ENCODE assay signal across 22 cellular contexts in the genomic region with DNA sequence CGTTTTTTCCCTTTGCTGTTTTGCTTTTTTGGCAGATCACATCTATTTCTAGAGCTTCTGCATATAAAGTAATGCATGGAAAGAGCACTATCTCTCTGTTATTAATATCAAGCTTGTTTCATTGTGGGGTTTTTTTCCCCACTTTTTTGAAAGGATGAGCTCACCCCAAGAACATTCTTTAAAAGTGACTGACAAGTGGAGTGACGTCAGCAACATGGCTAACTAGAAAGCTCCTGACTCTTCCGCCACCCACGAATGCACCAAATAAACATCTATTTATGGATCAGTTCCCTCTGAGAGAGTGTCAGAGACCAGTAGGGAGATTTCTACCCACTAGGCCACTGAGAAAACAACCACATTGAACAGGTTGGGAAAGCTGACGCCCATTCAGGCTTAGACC.
DNase-seq lines count a peak whose midpoint lies in the region; ATAC-seq and TF ChIP-seq lines count a peak whose summit lies in the region.
"Had no signal": no experiment of that assay in that cellular context is flagged by ENCODE, and none has a peak within 500 bp of the region (broad histone marks: within the 10 kb centered on the region; RNA-seq: fewer than 3 reads in every experiment).

No MANE protein-coding gene starts in this region.

- H2AFZ ChIP-seq in mesenchymal stem cell (ENCODE audit: low read depth, low read length), result no peak overlapping the region

- no peak overlapping the region for H3K27ac Mint-ChIP-seq in natural killer cell
- H3K27ac Mint-ChIP-seq: CD4-positive, alpha-beta memory T cell; CD4-positive, CD25-positive, alpha-beta regulatory T cell; CD8-positive, alpha-beta memory T cell had no signal

- no peak overlapping the region for H4K8ac ChIP-seq in mesenchymal stem cell (ENCODE audit: low read length)

- H3K27ac ChIP-seq in mesenchymal stem cell (ENCODE audit: low read length, poor library complexity, severe bottlenecking), result no peak overlapping the region
- H3K27ac ChIP-seq: BLaER1 had no signal

- no peak overlapping the region for H3K9ac ChIP-seq in mesenchymal stem cell (ENCODE audit: low read length)
- H3K9ac ChIP-seq: BLaER1 had no signal

- no peak overlapping the region for H2AK5ac ChIP-seq in mesenchymal stem cell (ENCODE audit: low read length, severe bottlenecking)

- H3K14ac ChIP-seq in mesenchymal stem cell (ENCODE audit: low read length in 2 of 2), result no peak overlapping the region

- 69% methylated on average over 4 of the region's 5 CpGs for WGBS in mesenchymal stem cell

- no peak overlapping the region for H2BK5ac ChIP-seq in mesenchymal stem cell (ENCODE audit: low read depth, low read length, poor library complexity, severe bottlenecking)

- no peak overlapping the region for H2BK120ac ChIP-seq in mesenchymal stem cell (ENCODE audit: low read depth, low read length)

- H3K4me1 ChIP-seq in mesenchymal stem cell (ENCODE audit: control insufficient read depth, insufficient read depth, low read depth, low read length), result no peaks in the 10 kb centered on the region
- H3K4me1 ChIP-seq: BE2C, BLaER1 had no signal

- DNase-seq in Daoy (ENCODE audit: low read depth) (peak; percentile 10), HCEC 1CT (peak; percentile 7), mesenchymal stem cell (peak; percentile 11), natural killer cell (no peak), HuH-7.5 (ENCODE audit: low spot score) (no peak), NCI-H345 treated with DMSO at 0.1 percent for 48 hours (lab: John Stamatoyannopoulos, UW; ENCODE audit: unreplicated experiment) (no peak)
- DNase-seq: 8988T; ACHN; BE2C; C1 segment of cervical spinal cord; CD4-positive, alpha-beta memory T cell; CD4-positive, CD25-positive, alpha-beta regulatory T cell; CD8-positive, alpha-beta memory T cell; COR-L47; DMS 273 treated with DMSO at 0.1 percent for 48 hours; DMS153; DMS53; DMS79; DND-41; GF-D8 had no signal

- no peak for TF ChIP-seq CTCF in natural killer cell (IDR thresholded peaks at IDR 0.05)

- intact Hi-C loops in natural killer cell (cut with micrococcal nuclease), result no loop called here

- H2BK12ac ChIP-seq in mesenchymal stem cell (ENCODE audit: low read length in 2 of 2), result no peak overlapping the region

- no peaks in the 10 kb centered on the region for H3K27me3 Mint-ChIP-seq in natural killer cell (ENCODE audit: low read depth in 2 of 2)
- H3K27me3 Mint-ChIP-seq: CD4-positive, CD25-positive, alpha-beta regulatory T cell; CD8-positive, alpha-beta memory T cell had no signal

- H3K4me3 ChIP-seq in mesenchymal stem cell (ENCODE audit: insufficient read depth in 1 of 2, low read depth in 1 of 2, low read length in 2 of 2), result no peak overlapping the region
- H3K4me3 ChIP-seq: BLaER1 had no signal

- no peak overlapping the region for H3K18ac ChIP-seq in mesenchymal stem cell (ENCODE audit: low read depth in 1 of 2, low read length in 2 of 2)

- H4K91ac ChIP-seq in mesenchymal stem cell (ENCODE audit: low read length), result no peak overlapping the region

- no peak overlapping the region for H3K4me3 Mint-ChIP-seq in natural killer cell
- H3K4me3 Mint-ChIP-seq: CD14-positive monocyte; CD4-positive, alpha-beta memory T cell; CD4-positive, CD25-positive, alpha-beta regulatory T cell; CD8-positive, alpha-beta memory T cell had no signal

- H3K36me3 ChIP-seq in mesenchymal stem cell (ENCODE audit: control insufficient read depth in 1 of 2, insufficient read depth in 2 of 2, low read depth in 1 of 2, low read length in 2 of 2), result no peaks in the 10 kb centered on the region
- H3K36me3 ChIP-seq: BE2C, BLaER1 had no signal

- H3K27me3 ChIP-seq in mesenchymal stem cell (ENCODE audit: control insufficient read depth in 1 of 2, insufficient read depth in 1 of 2, low read length in 2 of 2), result no peaks in the 10 kb centered on the region
- H3K27me3 ChIP-seq: BE2C, BLaER1 had no signal

- no peak overlapping the region for H3K4ac ChIP-seq in mesenchymal stem cell (ENCODE audit: low read depth in 1 of 2, low read length in 2 of 2)

- H3K4me1 Mint-ChIP-seq in natural killer cell, result no peaks in the 10 kb centered on the region
- H3K4me1 Mint-ChIP-seq: CD14-positive monocyte; CD4-positive, alpha-beta memory T cell; CD4-positive, CD25-positive, alpha-beta regulatory T cell; CD8-positive, alpha-beta memory T cell had no signal

- H3K23ac ChIP-seq in mesenchymal stem cell (ENCODE audit: low read length in 2 of 2), result no peak overlapping the region

- no peaks in the 10 kb centered on the region for H3K79me1 ChIP-seq in mesenchymal stem cell (replicated peaks; ENCODE audit: low read length, poor library complexity, severe bottlenecking)

- H3K9me3 Mint-ChIP-seq in natural killer cell, result peaks cover 15 to 16% of the 10 kb centered on the region in 2 donors

- H3K36me3 Mint-ChIP-seq in natural killer cell, result no peaks in the 10 kb centered on the region
- H3K36me3 Mint-ChIP-seq: CD14-positive monocyte; CD4-positive, alpha-beta memory T cell; CD4-positive, CD25-positive, alpha-beta regulatory T cell; CD8-positive, alpha-beta memory T cell had no signal

- H3K9me3 ChIP-seq in mesenchymal stem cell (ENCODE audit: control insufficient read depth, low read length), result peaks cover 9% of the 10 kb centered on the region
- H3K9me3 ChIP-seq: BE2C had no signal

- H3K4me2 ChIP-seq in mesenchymal stem cell (ENCODE audit: low read length, poor library complexity, severe bottlenecking), result no peak overlapping the region
- H3K4me2 ChIP-seq: BLaER1 had no signal

- no peak for ATAC-seq in natural killer cell

- no peak overlapping the region for H2BK15ac ChIP-seq in mesenchymal stem cell (ENCODE audit: low read depth, poor library complexity, severe bottlenecking)

Comparison
In these comparisons a context has a peak if more than half of its experiments do, and no peak if none do; other contexts are left out.
1. DNase-seq: peak in Daoy (single experiment), HCEC 1CT (single experiment) and mesenchymal stem cell (single experiment); none in natural killer cell (single experiment), HuH-7.5 (single experiment) and NCI-H345 treated with DMSO at 0.1 percent for 48 hours (single experiment).